Comparison of ENCODE assay signal across 9 cellular contexts in genomic region chr22:41501209-41501608, GRCh38. TPM values are rescaled to one million over a fixed set of nuclear protein-coding genes. Genes with fewer than 3 reads are reported as not detected.
DNase-seq lines count a peak whose midpoint lies in the region; ATAC-seq and TF ChIP-seq lines count a peak whose summit lies in the region.
"Had no signal": no experiment of that assay in that cellular context is flagged by ENCODE, and none has a peak within 500 bp of the region (broad histone marks: within the 10 kb centered on the region; RNA-seq: fewer than 3 reads in every experiment).

No MANE protein-coding gene starts in this region.

- no peak overlapping the region for H3K4me3 Mint-ChIP-seq in type B pancreatic cell

- intact Hi-C loops in aorta (cut with DNase I): no loop called here

- TF ChIP-seq CTCF in foreskin keratinocyte (conservative IDR thresholded peaks at IDR 0.05) (peak; percentile 52), type B pancreatic cell (conservative IDR thresholded peaks at IDR 0.05) (peak; percentile 44)

- H3K9me3 ChIP-seq in aorta (ENCODE audit: control insufficient read depth, low read length): no peaks in the 10 kb centered on the region

- DNase-seq in stimulated activated CD4-positive, alpha-beta T cell treated with anti-CD3 and anti-CD28 coated beads, Interleukin-15, amount 100 ng/mL, for 24 hours: peak; percentile 19
- no peak for DNase-seq in stimulated activated CD4-positive, alpha-beta T cell treated with anti-CD3 and anti-CD28 coated beads, Interleukin-2, amount 100 ng/mL, for 48 hours
- peak; percentile 46 for DNase-seq in RPMI8226
- DNase-seq in foreskin keratinocyte: no peak
- no peak for DNase-seq in type B pancreatic cell (ENCODE audit: extremely low spot score, unreplicated experiment)
- no peak for DNase-seq in aorta

- no peaks in the 10 kb centered on the region for H3K9me3 Mint-ChIP-seq in type B pancreatic cell

- H3K27me3 Mint-ChIP-seq in type B pancreatic cell: no peaks in the 10 kb centered on the region

- ATAC-seq in foreskin keratinocyte: no peak
- ATAC-seq in GM18517 (IDR thresholded peaks at IDR 0.05; ENCODE audit: unreplicated experiment): no peak
- no peak for ATAC-seq in aorta (ENCODE audit: low FRiP score)
- ATAC-seq in HG03025 (IDR thresholded peaks at IDR 0.05; ENCODE audit: low FRiP score, unreplicated experiment): no peak

- H3K36me3 Mint-ChIP-seq in type B pancreatic cell: no peaks in the 10 kb centered on the region

- no peak overlapping the region for H3K27ac ChIP-seq in foreskin keratinocyte
- no peak overlapping the region for H3K27ac ChIP-seq in aorta (ENCODE audit: low read depth in 1 of 2, low read length in 2 of 2)
- H3K27ac ChIP-seq: SK-N-MC had no signal

- peaks cover 0 to 5% of the 10 kb centered on the region in 2 donors for H3K36me3 ChIP-seq in aorta (ENCODE audit: control insufficient read depth in 1 of 2, insufficient read depth in 2 of 2, low read length in 1 of 2)

- WGBS in aorta, 2 donors: 90 to 91% methylated on average over 5 of the region's 5 CpGs

- no peaks in the 10 kb centered on the region for H3K27me3 ChIP-seq in foreskin keratinocyte
- H3K27me3 ChIP-seq in aorta (ENCODE audit: control insufficient read depth in 1 of 2, insufficient read depth in 2 of 2, low read length in 1 of 2): no peaks in the 10 kb centered on the region

- no peak overlapping the region for H3K27ac Mint-ChIP-seq in type B pancreatic cell

- H3K4me1 ChIP-seq in foreskin keratinocyte (peaks cover 12% of the 10 kb centered on the region), aorta (ENCODE audit: control insufficient read depth in 1 of 2, insufficient read depth in 2 of 2, low read length in 2 of 2) (no peaks in the 10 kb centered on the region)

- no peak overlapping the region for H3K4me3 ChIP-seq in aorta (ENCODE audit: low read length in 2 of 2)
- H3K4me3 ChIP-seq: SK-N-MC had no signal

- H3K4me1 Mint-ChIP-seq in type B pancreatic cell (ENCODE audit: unreplicated experiment): no peaks in the 10 kb centered on the region

RNA-seq across cellular contexts. Expression of gene ACO2, which starts 32.3 kb away (rescaled TPM):
- total RNA-seq in foreskin keratinocyte (76.5 and 79.6 TPM in 2 replicates), type B pancreatic cell (ENCODE audit: low replicate concordance) (107 and 142 TPM in 2 replicates), aorta (10 to 100 TPM; 53.7 to 60.7 TPM)
- polyA plus RNA-seq in foreskin keratinocyte (68.4 and 74.2 TPM in 2 replicates), aorta (10 to 100 TPM; 39.5 to 49.6 TPM)

RNA-seq across cellular contexts. Expression of gene PHF5A, which starts 32.7 kb away (rescaled TPM):
- 80.0 and 82.6 TPM in 2 replicates for total RNA-seq in foreskin keratinocyte
- 88.2 and 98.2 TPM in 2 replicates for polyA plus RNA-seq in foreskin keratinocyte
- total RNA-seq in type B pancreatic cell (ENCODE audit: low replicate concordance): 38.2 and 54.8 TPM in 2 replicates
- 10 to 100 TPM; 22.5 to 27.0 TPM for total RNA-seq in aorta
- 10 to 100 TPM; 29.8 to 43.1 TPM for polyA plus RNA-seq in aorta

RNA-seq across cellular contexts. Expression of gene POLR3H, which starts 43.1 kb away (rescaled TPM):
- 32.7 and 32.9 TPM in 2 replicates for total RNA-seq in foreskin keratinocyte
- polyA plus RNA-seq in foreskin keratinocyte: 56.7 and 60.3 TPM in 2 replicates
- total RNA-seq in type B pancreatic cell (ENCODE audit: low replicate concordance): 40.1 and 46.6 TPM in 2 replicates
- total RNA-seq in aorta: 10 to 100 TPM; 25.3 to 29.2 TPM
- polyA plus RNA-seq in aorta: 10 to 100 TPM in 1 of 2 donors, 1 to 10 TPM in 1; 9.4 to 21.0 TPM

RNA-seq across cellular contexts. Expression of gene TOB2, which starts 54.6 kb away (rescaled TPM):
- total RNA-seq in foreskin keratinocyte: 22.0 and 22.3 TPM in 2 replicates
- 7.4 and 9.2 TPM in 2 replicates for polyA plus RNA-seq in foreskin keratinocyte
- 47.4 and 54.5 TPM in 2 replicates for total RNA-seq in type B pancreatic cell (ENCODE audit: low replicate concordance)
- total RNA-seq in aorta: 10 to 100 TPM; 47.7 to 55.9 TPM
- polyA plus RNA-seq in aorta: 10 to 100 TPM; 12.9 to 15.5 TPM

RNA-seq across cellular contexts. Expression of gene CSDC2, which starts 59.6 kb away (rescaled TPM):
- total RNA-seq in foreskin keratinocyte (not detected in 2 replicates), type B pancreatic cell (ENCODE audit: low replicate concordance) (0.12 and 1.8 TPM in 2 replicates), aorta (10 to 100 TPM; 28.2 to 76.9 TPM)
- polyA plus RNA-seq in foreskin keratinocyte (not detected in 2 replicates), aorta (100 to 1,000 TPM in 1 of 2 donors, 10 to 100 TPM in 1; 19.2 to 129 TPM)

Comparison
In these comparisons a context has a peak if more than half of its experiments do, and no peak if none do; other contexts are left out.
1. DNase-seq: peak in stimulated activated CD4-positive, alpha-beta T cell treated with anti-CD3 and anti-CD28 coated beads, Interleukin-15, amount 100 ng/mL, for 24 hours (single experiment) and RPMI8226 (single experiment); none in stimulated activated CD4-positive, alpha-beta T cell treated with anti-CD3 and anti-CD28 coated beads, Interleukin-2, amount 100 ng/mL, for 48 hours (0 of 2), foreskin keratinocyte (0 of 2), type B pancreatic cell (single experiment) and aorta (0 of 2).